ENCODE assay signal across 12 cellular contexts in genomic region chr9:109381011-109381729, GRCh38.
DNase-seq lines count a peak whose midpoint lies in the region; ATAC-seq, FAIRE-seq and TF ChIP-seq lines count a peak whose summit lies in the region.
"Had no signal": no experiment of that assay in that cellular context is flagged by ENCODE, and none has a peak within 500 bp of the region (broad histone marks: within the 10 kb centered on the region; RNA-seq: fewer than 3 reads in every experiment).

No MANE protein-coding gene starts in this region.

- H3K4me1 ChIP-seq in BLaER1 treated with 17β-estradiol and CSF1 and Interleukin-3, amounts not matched to agents 10 nM and 100 nM, result peaks cover 13 to 27% (median 22%) of the 10 kb centered on the region in 10 experiments
- no peaks in the 10 kb centered on the region for H3K4me1 ChIP-seq in testis
- H3K4me1 ChIP-seq: BE2C had no signal

- no peak overlapping the region for H3K9ac ChIP-seq in BLaER1 treated with 17β-estradiol and CSF1 and Interleukin-3, amounts not matched to agents 10 nM and 100 nM

- TF ChIP-seq CTCF in testis (IDR thresholded peaks at IDR 0.05), result no peak

- ATAC-seq in HG02973 (IDR thresholded peaks at IDR 0.05; ENCODE audit: unreplicated experiment), result peak; percentile 58
- peak; percentile 37 for ATAC-seq in activated T-helper 17 cell treated with anti-CD3 and anti-CD28 coated beads, Interleukin-2, amount 50 U/mL, for 72 hours (replicated peaks)

- H3K36me3 Mint-ChIP-seq in activated T-helper 17 cell treated with anti-CD3 and anti-CD28 coated beads, Interleukin-2, amount 50 U/mL, for 72 hours (ENCODE audit: low read depth), result no peaks in the 10 kb centered on the region

- WGBS in testis, 2 donors, result 83 to 85% methylated on average over 13 of the region's 13 CpGs

- no peaks in the 10 kb centered on the region for H3K9me3 Mint-ChIP-seq in activated T-helper 17 cell treated with anti-CD3 and anti-CD28 coated beads, Interleukin-2, amount 50 U/mL, for 72 hours

- no peak overlapping the region for H3K4me3 ChIP-seq in BLaER1 treated with 17β-estradiol and CSF1 and Interleukin-3, amounts not matched to agents 10 nM and 100 nM
- H3K4me3 ChIP-seq in testis, result no peak overlapping the region

- peaks cover 0 to 6% (median 0%) of the 10 kb centered on the region in 11 experiments; a peak in 2 of 22 replicates for H3K36me3 ChIP-seq in BLaER1 treated with 17β-estradiol and CSF1 and Interleukin-3, amounts not matched to agents 10 nM and 100 nM
- no peaks in the 10 kb centered on the region for H3K36me3 ChIP-seq in testis (ENCODE audit: low read depth, missing control alignments)
- H3K36me3 ChIP-seq: BE2C, neutrophil had no signal

- no peak for TF ChIP-seq POLR2A in testis (IDR thresholded peaks at IDR 0.05)

- no peaks in the 10 kb centered on the region for H4K20me1 ChIP-seq in BLaER1 treated with 17β-estradiol and CSF1 and Interleukin-3, amounts not matched to agents 10 nM and 100 nM

- FAIRE-seq in GM19239 (lab: Jason Lieb, UNC), result peak; percentile 88

- H3K27ac ChIP-seq in BLaER1 treated with 17β-estradiol and CSF1 and Interleukin-3, amounts not matched to agents 10 nM and 100 nM, result no peak overlapping the region
- no peak overlapping the region for H3K27ac ChIP-seq in testis
- H3K27ac ChIP-seq: neutrophil had no signal

- H3K27ac Mint-ChIP-seq in activated T-helper 17 cell treated with anti-CD3 and anti-CD28 coated beads, Interleukin-2, amount 50 U/mL, for 72 hours, result no peak overlapping the region

- H3K4me2 ChIP-seq in BLaER1 treated with 17β-estradiol and CSF1 and Interleukin-3, amounts not matched to agents 10 nM and 100 nM, result peak overlapping the region; percentile 24 to 59 (median 47); a peak in 21 of 22 replicates

- H3K4me3 Mint-ChIP-seq in activated T-helper 17 cell treated with anti-CD3 and anti-CD28 coated beads, Interleukin-2, amount 50 U/mL, for 72 hours, result no peak overlapping the region

- H3K27me3 Mint-ChIP-seq in activated T-helper 17 cell treated with anti-CD3 and anti-CD28 coated beads, Interleukin-2, amount 50 U/mL, for 72 hours, result peaks cover 12% of the 10 kb centered on the region

- peaks cover 0 to 4% (median 0%) of the 10 kb centered on the region in 11 experiments; a peak in 1 of 22 replicates for H3K9me3 ChIP-seq in BLaER1 treated with 17β-estradiol and CSF1 and Interleukin-3, amounts not matched to agents 10 nM and 100 nM (replicated peaks in 1 of 11)
- H3K9me3 ChIP-seq in testis, result no peaks in the 10 kb centered on the region
- H3K9me3 ChIP-seq: BE2C, neutrophil had no signal

- intact Hi-C loops in testis (cut with DNase I; ENCODE audit: low total_unique reads), result no loop called here

- peaks cover 0 to 7% (median 0%) of the 10 kb centered on the region in 11 experiments; a peak in 2 of 22 replicates for H3K27me3 ChIP-seq in BLaER1 treated with 17β-estradiol and CSF1 and Interleukin-3, amounts not matched to agents 10 nM and 100 nM
- no peaks in the 10 kb centered on the region for H3K27me3 ChIP-seq in testis

- DNase-seq in GM19239 (ENCODE audit: insufficient read length, low spot score) (peak; percentile 30), testis (no peak), DMS114 treated with DMSO at 0.1 percent for 48 hours (lab: John Stamatoyannopoulos, UW; ENCODE audit: unreplicated experiment) (no peak)
- DNase-seq in stimulated activated CD8-positive, alpha-beta memory T cell treated with anti-CD3 and anti-CD28 coated beads, Interleukin-4, amount 100 ng/mL, for 48 hours, result no peak
- DNase-seq in stimulated activated CD4-positive, alpha-beta T cell treated with anti-CD3 and anti-CD28 coated beads, Interleukin-15, amount 100 ng/mL, for 24 hours, result no peak
- DNase-seq: BE2C, HCEC 1CT, NCI-H2081 treated with DMSO at 0.1 percent for 48 hours had no signal

- H3K4me1 Mint-ChIP-seq in activated T-helper 17 cell treated with anti-CD3 and anti-CD28 coated beads, Interleukin-2, amount 50 U/mL, for 72 hours, result no peaks in the 10 kb centered on the region
